In the genomic region with DNA sequence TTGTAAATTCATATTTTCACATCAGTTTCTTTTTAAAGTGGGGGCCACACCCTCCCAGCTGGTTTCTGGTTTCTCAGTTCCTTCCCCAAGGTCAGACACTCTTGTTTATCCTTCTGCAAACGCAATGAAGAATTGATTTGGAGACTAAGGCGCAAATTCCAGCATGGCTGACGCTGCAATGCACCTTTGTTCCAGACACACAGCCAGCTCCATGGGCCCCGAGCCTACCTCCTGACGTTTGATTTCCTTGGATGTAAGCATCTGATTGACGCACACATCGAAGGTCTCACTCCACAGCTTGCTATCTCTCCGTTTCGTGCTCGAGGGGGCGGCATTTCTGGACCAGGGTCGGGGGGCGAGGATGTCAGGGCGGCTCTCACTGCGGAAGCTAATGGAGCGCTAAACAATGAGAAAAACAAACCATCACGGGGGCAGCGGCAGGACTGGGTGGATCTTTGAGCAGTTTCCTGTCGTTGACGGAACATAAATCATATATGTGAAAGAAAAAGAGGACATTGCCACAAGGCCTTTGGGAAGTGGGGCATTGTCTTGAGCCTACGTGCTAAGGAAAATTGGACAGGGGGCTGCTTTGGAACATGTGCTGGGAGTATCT, we compare ENCODE assay signal across 9 cellular contexts. TPM values are rescaled to one million over a fixed set of nuclear protein-coding genes. Genes with fewer than 3 reads are reported as not detected.
A peak's percentile ranks its signal among the peaks of the same experiment; 100 is the strongest.
DNase-seq lines count a peak whose midpoint lies in the region; ATAC-seq, FAIRE-seq and TF ChIP-seq lines count a peak whose summit lies in the region.
"Had no signal": no experiment of that assay in that cellular context is flagged by ENCODE, and none has a peak within 500 bp of the region (broad histone marks: within the 10 kb centered on the region; RNA-seq: fewer than 3 reads in every experiment).

No MANE protein-coding gene starts in this region.

- H3K9me3 Mint-ChIP-seq in T-cell = no peaks in the 10 kb centered on the region

- peak; percentile 12 to 64 (median 38) for DNase-seq in T-cell
- no peak for DNase-seq in H1 (ENCODE audit: low read depth in 1 of 2, low spot score in 2 of 2)
- DNase-seq in smooth muscle cell (lab: John Stamatoyannopoulos, UW; ENCODE audit: unreplicated experiment) = no peak
- DNase-seq in cerebellum (ENCODE audit: low spot score) = no peak
- no peak for DNase-seq in LoVo (ENCODE audit: low spot score)
- DNase-seq: hypothalamus had no signal

- H2AFZ ChIP-seq in H1 (ENCODE audit: low read length) (no peak overlapping the region), smooth muscle cell (ENCODE audit: low read depth) (no peak overlapping the region)

- no peak overlapping the region for H4K91ac ChIP-seq in H1 (replicated peaks; ENCODE audit: insufficient read length, low read length)

- H3K18ac ChIP-seq in H1 (ENCODE audit: extremely low read depth, low read length) = no peak overlapping the region

- H3K4ac ChIP-seq in H1 (replicated peaks; ENCODE audit: insufficient read length, low read depth, low read length) = no peak overlapping the region

- H3K79me1 ChIP-seq in H1 (ENCODE audit: low read depth, low read length) = no peaks in the 10 kb centered on the region

- no peak for TF ChIP-seq EP300 in H1 (IDR thresholded peaks at IDR 0.05; ENCODE audit: borderline replicate concordance in 1 of 2, low read depth in 2 of 2, low read length in 2 of 2)

- H3K27ac ChIP-seq in H1 (ENCODE audit: low read depth, low read length) (no peak overlapping the region), smooth muscle cell (ENCODE audit: low read depth) (peak overlapping the region; percentile 4)

- H3K36me3 ChIP-seq in H1 (ENCODE audit: control insufficient read depth in 2 of 4, insufficient read depth in 4 of 4, low read length in 3 of 4) = no peaks in the 10 kb centered on the region
- peaks cover 15% of the 10 kb centered on the region for H3K36me3 ChIP-seq in smooth muscle cell (ENCODE audit: low read depth)

- no peak overlapping the region for H4K5ac ChIP-seq in H1 (ENCODE audit: insufficient read length, low read depth, low read length)

- no peak for TF ChIP-seq POLR2A in H1 (IDR thresholded peaks at IDR 0.05; ENCODE audit: control extremely low read depth in 1 of 2, low read depth in 2 of 2, low read length in 2 of 2)

- H2BK20ac ChIP-seq in H1 (ENCODE audit: low read length) = no peak overlapping the region

- peak overlapping the region; percentile 81 to 89 (median 87) for H3K4me3 Mint-ChIP-seq in T-cell

- H3K9me3 ChIP-seq in H1 (ENCODE audit: insufficient read depth in 2 of 2, low read depth in 1 of 2, low read length in 1 of 2) = no peaks in the 10 kb centered on the region
- no peaks in the 10 kb centered on the region for H3K9me3 ChIP-seq in smooth muscle cell (replicated peaks; ENCODE audit: low read depth)

- CTCF ChIA-PET in T-cell (lab: Charles Lee) (interaction anchor here (0.5 to 6.6 kb wide), 15 partner anchors 8 to 1101 kb away, joined by 3 to 108 read pairs (median 4); a partner anchor contains a TSS), H1 (lab: Charles Lee; ENCODE audit: partially characterized antibody) (interaction anchor here (0.6 to 1.3 kb wide), 4 partner anchors 32 to 234 kb away, joined by 3 to 6 read pairs (median 3); a partner anchor contains a TSS)

- H3K4me2 ChIP-seq in H1 (ENCODE audit: insufficient read depth in 1 of 2, low read depth in 2 of 2, low read length in 2 of 2) (no peak overlapping the region), smooth muscle cell (no peak overlapping the region)

- H2BK15ac ChIP-seq in H1 (ENCODE audit: low read length) = no peak overlapping the region

- H3K9ac ChIP-seq in H1 (replicated peaks in 1 of 4; ENCODE audit: extremely low read depth in 1 of 4, low read depth in 3 of 4, low read length in 3 of 4) (no peak overlapping the region), smooth muscle cell (ENCODE audit: low read depth) (no peak overlapping the region)

- TF ChIP-seq RAD21 in H1 (IDR thresholded peaks at IDR 0.05 in 1 of 2, conservative IDR thresholded peaks at IDR 0.05 in 1 of 2; ENCODE audit: low read depth in 2 of 2, low read length in 2 of 2) = no peak

- H3K27me3 ChIP-seq in H1 (replicated peaks in 1 of 4; ENCODE audit: control insufficient read depth in 3 of 4, extremely low read depth in 1 of 4, insufficient read depth in 3 of 4, low read length in 3 of 4) (no peaks in the 10 kb centered on the region), smooth muscle cell (ENCODE audit: low read depth) (no peaks in the 10 kb centered on the region)

- no peak overlapping the region for H3K56ac ChIP-seq in H1 (replicated peaks; ENCODE audit: insufficient read length, low read depth, low read length)

- no peak overlapping the region for H3K23ac ChIP-seq in H1 (ENCODE audit: insufficient read length)

- ATAC-seq in GM19351 (IDR thresholded peaks at IDR 0.05; ENCODE audit: unreplicated experiment) (peak; percentile 38), T-cell (replicated peaks in 1 of 4) (peak; percentile 44 to 72 (median 68)), HG03442 (IDR thresholded peaks at IDR 0.05; ENCODE audit: unreplicated experiment) (no peak), GM19452 (IDR thresholded peaks at IDR 0.05; ENCODE audit: unreplicated experiment) (no peak)

- H4K20me1 ChIP-seq in H1 (replicated peaks in 1 of 2; ENCODE audit: control insufficient read depth in 1 of 2, insufficient read depth in 2 of 2, low read length in 2 of 2) (no peaks in the 10 kb centered on the region), smooth muscle cell (ENCODE audit: low read depth) (peaks cover 99% of the 10 kb centered on the region)

- no peak overlapping the region for H3K4me3 ChIP-seq in H1 (ENCODE audit: extremely low read depth in 1 of 4, insufficient read depth in 2 of 4, low read depth in 3 of 4, low read length in 4 of 4)
- H3K4me3 ChIP-seq in smooth muscle cell = no peak overlapping the region

- 0 out of 2 replicates have a peak overlapping the region, but pooled peaks have one; percentile 3 for H2BK12ac ChIP-seq in H1 (ENCODE audit: low read depth, low read length)

- 0 out of 2 replicates have a peak, but pooled peaks cover 1% of the 10 kb centered on the region for H3K23me2 ChIP-seq in H1 (ENCODE audit: low read depth, low read length)

- no peak for FAIRE-seq in H1 (lab: Jason Lieb, UNC)

- TF ChIP-seq CTCF in H1 (IDR thresholded peaks at IDR 0.05; ENCODE audit: control extremely low read depth in 1 of 3, insufficient read depth in 1 of 3, low read depth in 1 of 3, low read length in 3 of 3) = no peak
- TF ChIP-seq CTCF in smooth muscle cell (IDR thresholded peaks at IDR 0.05; ENCODE audit: borderline replicate concordance, insufficient read depth, poor library complexity, severe bottlenecking) = no peak

- no peak overlapping the region for H3K14ac ChIP-seq in H1 (ENCODE audit: insufficient read length)

- peaks cover 62% of the 10 kb centered on the region for H3K36me3 Mint-ChIP-seq in T-cell

- H2BK5ac ChIP-seq in H1 (ENCODE audit: low read depth, low read length) = no peak overlapping the region

- no peaks in the 10 kb centered on the region for H3K79me2 ChIP-seq in H1 (ENCODE audit: control insufficient read depth in 1 of 2, insufficient read depth in 2 of 2, low read length in 2 of 2)
- H3K79me2 ChIP-seq in smooth muscle cell (ENCODE audit: low read depth) = peaks cover 94% of the 10 kb centered on the region

- H3K4me1 Mint-ChIP-seq in T-cell = peaks cover 81 to 86% (median 82%) of the 10 kb centered on the region in 3 donors

- WGBS in H1 (ENCODE audit: extremely low coverage in 1 of 2, insufficient coverage in 1 of 2, insufficient read length in 1 of 2, insufficient replicate concordance in 2 of 2, low coverage in 1 of 2, low lambda C conversion rate in 2 of 2, missing lambda C conversion rate in 1 of 2), 2 experiments = 95% methylated on average over 21 of the region's 21 CpGs; no CpG with 5 or more reads in 1 of the 2 experiments
- WGBS in smooth muscle cell (ENCODE audit: low lambda C conversion rate) = 91% methylated on average over 21 of the region's 21 CpGs

- H3F3A ChIP-seq in smooth muscle cell (ENCODE audit: low read depth) = peaks cover 49% of the 10 kb centered on the region

- no peak overlapping the region for H2BK120ac ChIP-seq in H1 (replicated peaks; ENCODE audit: low read depth, low read length)

- no peaks in the 10 kb centered on the region for H3K27me3 Mint-ChIP-seq in T-cell

- POLR2A ChIA-PET in T-cell (lab: Charles Lee) (interaction anchor here (0.6 to 1.3 kb wide), 6 partner anchors 8 to 45 kb away, joined by 3 to 7 read pairs (median 4); no protein-coding TSS in a partner anchor), H1 (lab: Charles Lee; ENCODE audit: partially characterized antibody) (interaction anchor here (0.7 kb wide), 1 partner anchor 19 kb away, joined by 3 read pairs; no protein-coding TSS in a partner anchor)

- no peak overlapping the region for H2AK5ac ChIP-seq in H1 (ENCODE audit: low read depth, low read length)

- H3K4me1 ChIP-seq in H1 (replicated peaks in 1 of 4; ENCODE audit: control insufficient read depth in 3 of 4, insufficient read depth in 4 of 4, low read length in 3 of 4) (no peaks in the 10 kb centered on the region), smooth muscle cell (ENCODE audit: low read depth) (peaks cover 6% of the 10 kb centered on the region)

- no peak overlapping the region for H4K8ac ChIP-seq in H1 (ENCODE audit: extremely low read depth, insufficient read depth, low read length)

- H3K27ac Mint-ChIP-seq in T-cell = peak overlapping the region; percentile 99

TF ChIP-seq in H1, 55 proteins besides CTCF, POLR2A, EP300 and RAD21:
- TF ChIP-seq PHF8 (conservative IDR thresholded peaks at IDR 0.05; ENCODE audit: low read depth, low read length) (no peak), FOSL1 (IDR thresholded peaks at IDR 0.05; ENCODE audit: insufficient read depth, low read depth, low read length) (no peak), TAF1 (IDR thresholded peaks at IDR 0.05; ENCODE audit: low read depth, low read length) (no peak)

RNA-seq across cellular contexts. Expression of a gene that starts 46.9 kb away (rescaled TPM):
- 100 to 1,000 TPM in 4 of 5 donors, 10 to 100 TPM in 1; 93.4 to 132 (median 124) TPM for total RNA-seq in T-cell
- 6.0 and 7.7 TPM in 2 replicates for total RNA-seq in H1 (2021; fragmentation: NEBNext Ultra II Directional; extraction: Animal tissue kit (Norgen Biotek cat#: 25700))
- polyA plus RNA-seq in H1 (2011; rRNA removed) = 2.8 and 4.1 TPM in 2 replicates
- polyA plus RNA-seq in H1 (2011; cell fraction: cytosol; rRNA removed) = 3.6 TPM
- 8.0 TPM for polyA plus RNA-seq in H1 (2011; cell fraction: nucleus; rRNA removed)
- polyA plus RNA-seq in H1 (2012, experiment 1 of 2) = 2.8 to 4.9 TPM (median 3.6 TPM) in 4 replicates
- polyA plus RNA-seq in H1 (2012, experiment 2 of 2) = 0.22 TPM
- polyA plus RNA-seq in H1 (2013, experiment 1 of 2) = 4.0 TPM
- 4.4 TPM for polyA plus RNA-seq in H1 (2013, experiment 2 of 2)
- 5.9 and 6.0 TPM in 2 replicates for polyA minus RNA-seq in H1 (2011; rRNA and poly(A)+ RNA removed)
- 3.7 TPM for polyA minus RNA-seq in H1 (2011; cell fraction: cytosol; rRNA and poly(A)+ RNA removed)
- polyA minus RNA-seq in H1 (2011; cell fraction: nucleus; rRNA and poly(A)+ RNA removed) = 13.7 TPM
- 131 and 139 TPM in 2 replicates for total RNA-seq in smooth muscle cell
- polyA plus RNA-seq in smooth muscle cell = 90.5 and 137 TPM in 2 replicates
- total RNA-seq in cerebellum = 16.2 TPM

Comparison
In these comparisons a context has a peak if more than half of its experiments do, and no peak if none do; other contexts are left out.
1. ATAC-seq: peak in GM19351 (single experiment) and T-cell (4 of 4); none in HG03442 (single experiment) and GM19452 (single experiment).
2. DNase-seq: peak in T-cell (34 of 34); none in H1 (0 of 2), smooth muscle cell (single experiment), cerebellum (single experiment) and LoVo (single experiment).